Comparison of ENCODE assay signal across 19 cellular contexts in genomic region chr3:156493887-156494286, GRCh38.
"Had no signal": no experiment of that assay in that cellular context is flagged by ENCODE, and none has a peak within 500 bp of the region (broad histone marks: within the 10 kb centered on the region; RNA-seq: fewer than 3 reads in every experiment).

No MANE protein-coding gene starts in this region.

- H3K4me1 ChIP-seq: parathyroid adenoma, right lobe of liver, testis had no signal

- ATAC-seq: activated CD8-positive, alpha-beta T cell treated with anti-CD3 and anti-CD28 coated beads, Interleukin-2, amount 10 ng/mL, durations not matched to agents 7 days and 5 days; activated naive CD8-positive, alpha-beta T cell treated with anti-CD3 and anti-CD28 coated beads, Interleukin-2, amount 50 U/mL, for 24 hours; mucosa of descending colon; natural killer cell; right lobe of liver; stimulated activated memory B cell treated with anti-CD40 and anti-IgM and Interleukin-4, amounts not matched to agents 10 μg/mL and 1 μg/mL and 100 μg/mL, for 72 hours had no signal

- H3K79me2 ChIP-seq: parathyroid adenoma had no signal

- FAIRE-seq: colon had no signal

- DNase-seq: activated B cell treated with CpG ODN at 0.5 μM for 24 hours; activated CD4-positive, alpha-beta T cell treated with anti-CD3 and anti-CD28 coated beads for 48 hours; activated CD8-positive, alpha-beta memory T cell treated with anti-CD3 and anti-CD28 coated beads, Interleukin-2, amount 50 U/mL, for 4 hours; activated CD8-positive, alpha-beta T cell treated with anti-CD3 and anti-CD28 coated beads, Interleukin-2, amount 10 ng/mL, durations not matched to agents 7 days and 5 days; activated effector memory CD4-positive, alpha-beta T cell treated with Interleukin-2 at 50 U/mL for 16 hours; activated naive CD4-positive, alpha-beta T cell treated with anti-CD3 and anti-CD28 coated beads, Interleukin-2, amount 10 ng/mL, durations not matched to agents 7 days and 5 days; activated naive CD8-positive, alpha-beta T cell treated with anti-CD3 and anti-CD28 coated beads, Interleukin-2, amount 50 U/mL, for 24 hours; activated T-cell treated with anti-CD3 and anti-CD28 coated beads, Interleukin-2, amount 50 U/mL, for 48 hours; anterior cingulate cortex; caudate nucleus; dorsolateral prefrontal cortex; mucosa of descending colon; natural killer cell; right lobe of liver; stimulated activated CD4-positive, alpha-beta T cell treated with anti-CD3 and anti-CD28 coated beads, Interleukin-4, amount 100 ng/mL, for 4 hours; testis had no signal

- H2AFZ ChIP-seq: parathyroid adenoma had no signal

- H3K36me3 ChIP-seq: right lobe of liver had no signal

- H3K9me3 ChIP-seq: mucosa of descending colon, right lobe of liver, testis had no signal

- H3K27me3 ChIP-seq: dorsolateral prefrontal cortex, right lobe of liver, testis had no signal

- H3K9ac ChIP-seq: parathyroid adenoma had no signal

- H3K4me3 ChIP-seq: dorsolateral prefrontal cortex, mucosa of descending colon, right lobe of liver, testis had no signal

- H3K27ac ChIP-seq: dorsolateral prefrontal cortex, parathyroid adenoma, right lobe of liver, testis had no signal
